In the genomic region with DNA sequence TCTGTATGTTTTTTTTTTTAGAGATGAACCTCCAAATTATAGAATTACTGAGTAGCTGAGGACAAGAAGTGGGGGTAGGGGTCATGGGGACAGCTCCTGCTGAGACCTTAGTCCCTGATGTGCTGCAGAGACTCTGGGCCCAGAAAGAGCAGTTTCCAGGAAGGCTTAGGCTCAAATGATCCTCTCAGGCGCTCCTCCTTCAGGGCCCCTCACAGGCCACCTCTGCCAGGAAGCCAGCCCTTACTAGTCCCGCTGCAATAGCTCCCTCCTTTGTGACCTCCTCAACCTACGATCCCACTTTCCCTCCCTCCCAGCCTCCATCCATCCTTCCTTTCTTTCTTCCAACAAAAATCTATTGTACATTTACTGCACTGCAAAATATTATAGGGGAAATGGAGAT, we compare ENCODE assay signal across 19 cellular contexts. TPM values are rescaled to one million over a fixed set of nuclear protein-coding genes. Genes with fewer than 3 reads are reported as not detected.
DNase-seq lines count a peak whose midpoint lies in the region; ATAC-seq, FAIRE-seq and TF ChIP-seq lines count a peak whose summit lies in the region.
"Had no signal": no experiment of that assay in that cellular context is flagged by ENCODE, and none has a peak within 500 bp of the region (broad histone marks: within the 10 kb centered on the region; RNA-seq: fewer than 3 reads in every experiment).

No MANE protein-coding gene starts in this region.

- peak overlapping the region; percentile 54 for H3K4me3 Mint-ChIP-seq in astrocyte (ENCODE audit: unreplicated experiment)
- H3K4me3 Mint-ChIP-seq: CD4-positive, CD25-positive, alpha-beta regulatory T cell had no signal

- no peak overlapping the region for H3K27ac Mint-ChIP-seq in astrocyte (ENCODE audit: unreplicated experiment)
- H3K27ac Mint-ChIP-seq: CD4-positive, CD25-positive, alpha-beta regulatory T cell had no signal

- H2AFZ ChIP-seq in astrocyte (ENCODE audit: low read depth, low read length): no peak overlapping the region
- peak overlapping the region; percentile 74 for H2AFZ ChIP-seq in parathyroid adenoma

- no peak for FAIRE-seq in astrocyte (lab: Jason Lieb, UNC)
- FAIRE-seq: GM12891, H1 had no signal

- H3K36me3 ChIP-seq in left ventricle myocardium inferior (no peaks in the 10 kb centered on the region), astrocyte (ENCODE audit: insufficient read depth, low read length) (no peaks in the 10 kb centered on the region), parathyroid adenoma (ENCODE audit: control insufficient read depth, insufficient read depth, low read length) (no peaks in the 10 kb centered on the region)
- H3K36me3 ChIP-seq: BE2C, SJCRH30 had no signal

- WGBS in right cardiac atrium: 88% methylated on average over 3 of the region's 3 CpGs

- no peak for ATAC-seq in right cardiac atrium

- no peaks in the 10 kb centered on the region for H3K9me3 Mint-ChIP-seq in astrocyte (ENCODE audit: unreplicated experiment)

- H3K79me2 ChIP-seq in astrocyte (ENCODE audit: insufficient read depth, low read length): no peaks in the 10 kb centered on the region
- no peaks in the 10 kb centered on the region for H3K79me2 ChIP-seq in parathyroid adenoma

- H3K4me2 ChIP-seq in astrocyte (ENCODE audit: low read length) (no peak overlapping the region), parathyroid adenoma (ENCODE audit: low read length) (no peak overlapping the region)

- DNase-seq in left ventricle myocardium inferior: no peak
- DNase-seq in right cardiac atrium: no peak
- DNase-seq in astrocyte (ENCODE audit: low read depth): no peak
- DNase-seq in anterior cingulate cortex (lab: John Stamatoyannopoulos, UW): no peak
- no peak for DNase-seq in NCI-H1048 (lab: John Stamatoyannopoulos, UW)
- no peak for DNase-seq in NCI-H510A (lab: John Stamatoyannopoulos, UW)
- DNase-seq in NCI-H82 treated with DMSO at 0.1 percent for 48 hours (lab: John Stamatoyannopoulos, UW; ENCODE audit: unreplicated experiment): no peak
- DNase-seq: BE2C; CD4-positive, CD25-positive, alpha-beta regulatory T cell; NCI-H1417 treated with DMSO at 0.1 percent for 48 hours; NCI-H187 treated with DMSO at 0.1 percent for 48 hours; NCI-H226; NCI-H524 treated with DMSO at 0.1 percent for 48 hours; SJCRH30 had no signal

- no peaks in the 10 kb centered on the region for H3K36me3 Mint-ChIP-seq in astrocyte (ENCODE audit: low read depth, unreplicated experiment)
- H3K36me3 Mint-ChIP-seq: CD4-positive, CD25-positive, alpha-beta regulatory T cell had no signal

- H3K27me3 ChIP-seq in left ventricle myocardium inferior (ENCODE audit: low read depth) (no peaks in the 10 kb centered on the region), right cardiac atrium (ENCODE audit: control insufficient read depth, insufficient read depth) (no peaks in the 10 kb centered on the region), astrocyte (ENCODE audit: insufficient read depth, low read length) (no peaks in the 10 kb centered on the region), parathyroid adenoma (ENCODE audit: control insufficient read depth, insufficient read depth, low read length) (no peaks in the 10 kb centered on the region)
- H3K27me3 ChIP-seq: BE2C, SJCRH30 had no signal

- no peak overlapping the region for H3K4me3 ChIP-seq in left ventricle myocardium inferior
- no peak overlapping the region for H3K4me3 ChIP-seq in right cardiac atrium (ENCODE audit: low read length)
- no peak overlapping the region for H3K4me3 ChIP-seq in astrocyte (ENCODE audit: insufficient read depth, low read depth, low read length)
- H3K4me3 ChIP-seq in parathyroid adenoma (ENCODE audit: low read depth, low read length): no peak overlapping the region
- H3K4me3 ChIP-seq: SJCRH30 had no signal

- H3K4me1 ChIP-seq in left ventricle myocardium inferior: peaks cover 72% of the 10 kb centered on the region
- peaks cover 34% of the 10 kb centered on the region for H3K4me1 ChIP-seq in right cardiac atrium (ENCODE audit: control insufficient read depth, insufficient read depth, low read length)
- peaks cover 28% of the 10 kb centered on the region for H3K4me1 ChIP-seq in astrocyte (ENCODE audit: insufficient read depth, low read length)
- H3K4me1 ChIP-seq in parathyroid adenoma: peaks cover 29% of the 10 kb centered on the region
- H3K4me1 ChIP-seq: SJCRH30 had no signal

- H3K9ac ChIP-seq in astrocyte (ENCODE audit: low read length) (no peak overlapping the region), parathyroid adenoma (no peak overlapping the region)

- H4K20me1 ChIP-seq in astrocyte (ENCODE audit: insufficient read depth, low read length): no peaks in the 10 kb centered on the region

- H3K4me1 Mint-ChIP-seq in astrocyte (ENCODE audit: low read depth, unreplicated experiment): peaks cover 14% of the 10 kb centered on the region
- H3K4me1 Mint-ChIP-seq: CD4-positive, CD25-positive, alpha-beta regulatory T cell had no signal

- peaks cover 5% of the 10 kb centered on the region for H3K27me3 Mint-ChIP-seq in astrocyte (ENCODE audit: low read depth, unreplicated experiment)

- intact Hi-C loops in left ventricle myocardium inferior (cut with micrococcal nuclease) (no loop called here), right cardiac atrium (cut with DNase I) (no loop called here)

- TF ChIP-seq CTCF in left ventricle myocardium inferior (IDR thresholded peaks at IDR 0.05; ENCODE audit: borderline replicate concordance): no peak
- TF ChIP-seq CTCF in astrocyte (IDR thresholded peaks at IDR 0.05; ENCODE audit: insufficient read depth, low read depth, low read length): no peak
- TF ChIP-seq CTCF in parathyroid adenoma (IDR thresholded peaks at IDR 0.05): no peak

- peak overlapping the region; percentile 3 for H3K27ac ChIP-seq in left ventricle myocardium inferior (replicated peaks)
- no peak overlapping the region for H3K27ac ChIP-seq in right cardiac atrium (ENCODE audit: low read length)
- H3K27ac ChIP-seq in astrocyte (ENCODE audit: low read depth, low read length): no peak overlapping the region
- peak overlapping the region; percentile 85 for H3K27ac ChIP-seq in parathyroid adenoma
- H3K27ac ChIP-seq: SJCRH30 had no signal

- no peaks in the 10 kb centered on the region for H3K9me3 ChIP-seq in left ventricle myocardium inferior (replicated peaks)
- H3K9me3 ChIP-seq in right cardiac atrium (ENCODE audit: control insufficient read depth, low read length): no peaks in the 10 kb centered on the region
- H3K9me3 ChIP-seq in astrocyte (ENCODE audit: insufficient read depth, low read depth, low read length): no peaks in the 10 kb centered on the region
- no peaks in the 10 kb centered on the region for H3K9me3 ChIP-seq in parathyroid adenoma (ENCODE audit: control insufficient read depth, low read length)
- H3K9me3 ChIP-seq: BE2C, SJCRH30 had no signal

RNA-seq across cellular contexts. Expression of gene SLC28A1, which starts 24.6 kb away (rescaled TPM):
- total RNA-seq in left ventricle myocardium inferior: 0.91 TPM
- total RNA-seq in right cardiac atrium: under 1 TPM in 3 of 4 donors, not detected in 1; 0.29 to 0.54 (median 0.42) TPM
- 0.32 TPM for polyA plus RNA-seq in right cardiac atrium
- not detected in 2 replicates for total RNA-seq in astrocyte
- total RNA-seq: A172; CD4-positive, CD25-positive, alpha-beta regulatory T cell; H1; M059J; SJCRH30 had no signal
- polyA plus RNA-seq: CD4-positive, CD25-positive, alpha-beta regulatory T cell had no signal

Comparison
In these comparisons a context has a peak if more than half of its experiments do, and no peak if none do; other contexts are left out.
1. H3K27ac ChIP-seq: peak in left ventricle myocardium inferior (single experiment) and parathyroid adenoma (single experiment); none in right cardiac atrium (single experiment) and astrocyte (single experiment).